In genomic region chr3:12662593-12663310, GRCh38 we compare ENCODE assay signal across 8 cellular contexts. TPM values are rescaled to one million over a fixed set of nuclear protein-coding genes. Genes with fewer than 3 reads are reported as not detected.
DNase-seq lines count a peak whose midpoint lies in the region; TF ChIP-seq lines count a peak whose summit lies in the region.

No MANE protein-coding gene starts in this region.

- TF ChIP-seq CTCF in OCI-LY3 (IDR thresholded peaks at IDR 0.05; ENCODE audit: low read depth, low read length) (no peak), ovary (IDR thresholded peaks at IDR 0.05) (no peak), vagina (IDR thresholded peaks at IDR 0.05) (no peak)

- H3K4me1 ChIP-seq in OCI-LY3 (ENCODE audit: low read length) = peaks cover 12% of the 10 kb centered on the region
- H3K4me1 ChIP-seq in ovary (ENCODE audit: insufficient read depth) = peaks cover 13% of the 10 kb centered on the region
- H3K4me1 ChIP-seq in vagina = peaks cover 48% of the 10 kb centered on the region

- H3K27me3 ChIP-seq in OCI-LY3 (ENCODE audit: low read depth, low read length) (no peaks in the 10 kb centered on the region), ovary (no peaks in the 10 kb centered on the region), vagina (no peaks in the 10 kb centered on the region)

- H3K27ac ChIP-seq in OCI-LY3 (ENCODE audit: low read length) (peak overlapping the region; percentile 72), ovary (peak overlapping the region; percentile 99 to 100), vagina (peak overlapping the region; percentile 100)

- H3K79me2 ChIP-seq in OCI-LY3 (ENCODE audit: low read length) = peaks cover 62% of the 10 kb centered on the region

- DNase-seq in NCI-H345 (lab: John Stamatoyannopoulos, UW) = peak; percentile 26
- no peak for DNase-seq in NCI-H345 treated with DMSO at 0.1 percent for 48 hours (lab: John Stamatoyannopoulos, UW; ENCODE audit: unreplicated experiment)
- peak; percentile 37 for DNase-seq in activated naive CD4-positive, alpha-beta T cell treated with Interleukin-2 at 50 U/mL for 16 hours
- peak; percentile 26 for DNase-seq in glomerular visceral epithelial cell (ENCODE audit: extremely low spot score)
- peak in 4 of 5 donors; percentile 27 to 54 (median 38) for DNase-seq in ovary
- no peak for DNase-seq in vagina (ENCODE audit: extremely low spot score in 2 of 2)
- DNase-seq in HPDE6-E6E7 (ENCODE audit: extremely low spot score) = no peak

- TF ChIP-seq EP300 in ovary (IDR thresholded peaks at IDR 0.05) = no peak

- no peaks in the 10 kb centered on the region for H3K36me3 ChIP-seq in OCI-LY3 (replicated peaks; ENCODE audit: low read depth, low read length)
- no peaks in the 10 kb centered on the region for H3K36me3 ChIP-seq in ovary
- H3K36me3 ChIP-seq in vagina = no peaks in the 10 kb centered on the region

- H3K4me3 ChIP-seq in OCI-LY3 (ENCODE audit: low read length) (peak overlapping the region; percentile 96), ovary (peak overlapping the region; percentile 96), vagina (peak overlapping the region; percentile 79 to 99)

- peak overlapping the region; percentile 81 for H3K4me2 ChIP-seq in OCI-LY3 (ENCODE audit: low read length)

- intact Hi-C loops in ovary (cut with DNase I) = loop anchor here in 1 of 4 donors (5.0 kb wide), 1 partner anchor 105 kb away; the partner anchor contains the start of gene MKRN2
- intact Hi-C loops in vagina (cut with DNase I) = no loop called here

- H2AFZ ChIP-seq in OCI-LY3 (ENCODE audit: low read depth, low read length) = 0 out of 2 replicates have a peak overlapping the region, but pooled peaks have one; percentile 34

- H3K9me3 ChIP-seq in OCI-LY3 (ENCODE audit: insufficient read depth, low read length) (no peaks in the 10 kb centered on the region), ovary (no peaks in the 10 kb centered on the region), vagina (no peaks in the 10 kb centered on the region)

- WGBS in ovary, 3 donors = 0 to 1% (median 0%) methylated on average over 23 of the region's 23 CpGs

- TF ChIP-seq POLR2A in ovary (IDR thresholded peaks at IDR 0.05) (no peak), vagina (IDR thresholded peaks at IDR 0.05) (peak in 1 of 2 donors; percentile 8)

- peak overlapping the region; percentile 80 for H3K9ac ChIP-seq in OCI-LY3 (ENCODE audit: low read length)

- H4K20me1 ChIP-seq in OCI-LY3 (ENCODE audit: insufficient read depth, low read length) = peaks cover 49% of the 10 kb centered on the region

RNA-seq across cellular contexts. Expression of gene RAF1, which starts 1.2 kb away (rescaled TPM):
- 100 to 1,000 TPM in 2 of 7 donors, 10 to 100 TPM in 5; 75.0 to 106 (median 78.8) TPM for total RNA-seq in ovary
- 10 to 100 TPM; 62.1 to 82.1 TPM for polyA plus RNA-seq in ovary
- total RNA-seq in vagina = 89.6 TPM

Comparison
In these comparisons a context has a peak if more than half of its experiments do, and no peak if none do; other contexts are left out.
1. DNase-seq: peak in NCI-H345 (single experiment), activated naive CD4-positive, alpha-beta T cell treated with Interleukin-2 at 50 U/mL for 16 hours (single experiment), glomerular visceral epithelial cell (single experiment) and ovary (4 of 5); none in NCI-H345 treated with DMSO at 0.1 percent for 48 hours (single experiment), vagina (0 of 2) and HPDE6-E6E7 (single experiment).
2. Peak in every context shown above with its lines, with median percentiles within 50 percentile points of each other: H3K27ac ChIP-seq and H3K4me3 ChIP-seq.